ENCODE assay signal across 26 cellular contexts in genomic region chr3:116007000-116007399, GRCh38.
"Had no signal": no experiment of that assay in that cellular context is flagged by ENCODE, and none has a peak within 500 bp of the region (broad histone marks: within the 10 kb centered on the region; RNA-seq: fewer than 3 reads in every experiment).

No MANE protein-coding gene starts in this region.

- H3K4me2 ChIP-seq: KMS-11 had no signal

- H3K36me3 ChIP-seq: MG63, Peyer's patch, SJSA1 had no signal

- H3K27ac Mint-ChIP-seq: activated B cell treated with CpG ODN at 0.5 μM for 24 hours; activated CD4-positive, alpha-beta memory T cell treated with anti-CD3 and anti-CD28 coated beads, Interleukin-2, amount 10 ng/mL, durations not matched to agents 7 days and 5 days; activated naive CD4-positive, alpha-beta T cell treated with anti-CD3 and anti-CD28 coated beads, Interleukin-2, amount 10 ng/mL, durations not matched to agents 7 days and 5 days; activated naive CD8-positive, alpha-beta T cell treated with anti-CD3 and anti-CD28 coated beads for 36 hours; activated T-helper 17 cell treated with anti-CD3 and anti-CD28 coated beads, Interleukin-2, amount 50 U/mL, for 72 hours had no signal

- ATAC-seq: activated T-helper 17 cell treated with anti-CD3 and anti-CD28 coated beads, Interleukin-2, amount 50 U/mL, for 72 hours; SK-N-SH treated with all-trans-retinoic acid at 6 μM for 48 hours had no signal

- DNase-seq: activated B cell treated with CpG ODN at 0.5 μM for 24 hours; activated CD4-positive, alpha-beta memory T cell treated with anti-CD3 and anti-CD28 coated beads, Interleukin-2, amount 10 ng/mL, durations not matched to agents 7 days and 5 days; activated CD4-positive, alpha-beta T cell treated with anti-CD3 and anti-CD28 coated beads, Interleukin-2, amount 50 U/mL, for 1 hour; activated gamma-delta T cell; activated naive CD4-positive, alpha-beta T cell treated with anti-CD3 and anti-CD28 coated beads, Interleukin-2, amount 10 ng/mL, durations not matched to agents 7 days and 5 days; activated naive CD8-positive, alpha-beta T cell treated with anti-CD3 and anti-CD28 coated beads for 36 hours; activated T-cell treated with anti-CD3 and anti-CD28 coated beads for 4 hours; activated T-cell treated with anti-CD3 and anti-CD28 coated beads, Interleukin-2, amount 50 U/mL, for 48 hours; central memory CD4-positive, alpha-beta T cell; MG63; NCI-H1105; NCI-H1436; NCI-H1694 treated with DMSO at 0.1 percent for 48 hours; NCI-H2029 treated with DMSO at 0.1 percent for 48 hours; NCI-H345; NCI-H510A; NCI-H526 treated with DMSO at 0.1 percent for 48 hours; NCI-H82; OCI-M1; Peyer's patch; SHP77; SW 1271 had no signal

- H3K4me3 ChIP-seq: MG63, Peyer's patch, SJSA1 had no signal

- H3K36me3 Mint-ChIP-seq: activated naive CD4-positive, alpha-beta T cell treated with anti-CD3 and anti-CD28 coated beads, Interleukin-2, amount 10 ng/mL, durations not matched to agents 7 days and 5 days; activated naive CD8-positive, alpha-beta T cell treated with anti-CD3 and anti-CD28 coated beads for 36 hours had no signal

- H3K4me1 ChIP-seq: Peyer's patch had no signal

- H3K27ac ChIP-seq: KMS-11, Peyer's patch, SJSA1 had no signal

- H3K9me3 ChIP-seq: MG63, Peyer's patch, SJSA1 had no signal

- H3K4me1 Mint-ChIP-seq: activated B cell treated with CpG ODN at 0.5 μM for 24 hours; activated CD4-positive, alpha-beta memory T cell treated with anti-CD3 and anti-CD28 coated beads, Interleukin-2, amount 10 ng/mL, durations not matched to agents 7 days and 5 days; activated naive CD4-positive, alpha-beta T cell treated with anti-CD3 and anti-CD28 coated beads, Interleukin-2, amount 10 ng/mL, durations not matched to agents 7 days and 5 days; activated naive CD8-positive, alpha-beta T cell treated with anti-CD3 and anti-CD28 coated beads for 36 hours; activated T-helper 17 cell treated with anti-CD3 and anti-CD28 coated beads, Interleukin-2, amount 50 U/mL, for 72 hours had no signal

- H3K9me3 Mint-ChIP-seq: activated CD4-positive, alpha-beta memory T cell treated with anti-CD3 and anti-CD28 coated beads, Interleukin-2, amount 10 ng/mL, durations not matched to agents 7 days and 5 days; activated naive CD4-positive, alpha-beta T cell treated with anti-CD3 and anti-CD28 coated beads, Interleukin-2, amount 10 ng/mL, durations not matched to agents 7 days and 5 days; activated naive CD8-positive, alpha-beta T cell treated with anti-CD3 and anti-CD28 coated beads for 36 hours; activated T-helper 17 cell treated with anti-CD3 and anti-CD28 coated beads, Interleukin-2, amount 50 U/mL, for 72 hours had no signal

- H3K9ac ChIP-seq: KMS-11 had no signal

- H3K27me3 Mint-ChIP-seq: activated B cell treated with CpG ODN at 0.5 μM for 24 hours; activated CD4-positive, alpha-beta memory T cell treated with anti-CD3 and anti-CD28 coated beads, Interleukin-2, amount 10 ng/mL, durations not matched to agents 7 days and 5 days; activated naive CD4-positive, alpha-beta T cell treated with anti-CD3 and anti-CD28 coated beads, Interleukin-2, amount 10 ng/mL, durations not matched to agents 7 days and 5 days; activated naive CD8-positive, alpha-beta T cell treated with anti-CD3 and anti-CD28 coated beads for 36 hours had no signal

- H3K27me3 ChIP-seq: MG63, Peyer's patch had no signal

- H3K4me3 Mint-ChIP-seq: activated B cell treated with CpG ODN at 0.5 μM for 24 hours; activated CD4-positive, alpha-beta memory T cell treated with anti-CD3 and anti-CD28 coated beads, Interleukin-2, amount 10 ng/mL, durations not matched to agents 7 days and 5 days; activated naive CD4-positive, alpha-beta T cell treated with anti-CD3 and anti-CD28 coated beads, Interleukin-2, amount 10 ng/mL, durations not matched to agents 7 days and 5 days; activated naive CD8-positive, alpha-beta T cell treated with anti-CD3 and anti-CD28 coated beads for 36 hours; activated T-helper 17 cell treated with anti-CD3 and anti-CD28 coated beads, Interleukin-2, amount 50 U/mL, for 72 hours had no signal
